ENCODE assay signal across 1 cellular context in genomic region chr9:131529597-131530545, GRCh38.
TF ChIP-seq lines count a peak whose summit lies in the region.

No MANE protein-coding gene starts in this region.

TF ChIP-seq in HepG2, 621 proteins besides CTCF, POLR2A, EP300 and RAD21 (continued from another document):
- TF ChIP-seq, protein P1, sequence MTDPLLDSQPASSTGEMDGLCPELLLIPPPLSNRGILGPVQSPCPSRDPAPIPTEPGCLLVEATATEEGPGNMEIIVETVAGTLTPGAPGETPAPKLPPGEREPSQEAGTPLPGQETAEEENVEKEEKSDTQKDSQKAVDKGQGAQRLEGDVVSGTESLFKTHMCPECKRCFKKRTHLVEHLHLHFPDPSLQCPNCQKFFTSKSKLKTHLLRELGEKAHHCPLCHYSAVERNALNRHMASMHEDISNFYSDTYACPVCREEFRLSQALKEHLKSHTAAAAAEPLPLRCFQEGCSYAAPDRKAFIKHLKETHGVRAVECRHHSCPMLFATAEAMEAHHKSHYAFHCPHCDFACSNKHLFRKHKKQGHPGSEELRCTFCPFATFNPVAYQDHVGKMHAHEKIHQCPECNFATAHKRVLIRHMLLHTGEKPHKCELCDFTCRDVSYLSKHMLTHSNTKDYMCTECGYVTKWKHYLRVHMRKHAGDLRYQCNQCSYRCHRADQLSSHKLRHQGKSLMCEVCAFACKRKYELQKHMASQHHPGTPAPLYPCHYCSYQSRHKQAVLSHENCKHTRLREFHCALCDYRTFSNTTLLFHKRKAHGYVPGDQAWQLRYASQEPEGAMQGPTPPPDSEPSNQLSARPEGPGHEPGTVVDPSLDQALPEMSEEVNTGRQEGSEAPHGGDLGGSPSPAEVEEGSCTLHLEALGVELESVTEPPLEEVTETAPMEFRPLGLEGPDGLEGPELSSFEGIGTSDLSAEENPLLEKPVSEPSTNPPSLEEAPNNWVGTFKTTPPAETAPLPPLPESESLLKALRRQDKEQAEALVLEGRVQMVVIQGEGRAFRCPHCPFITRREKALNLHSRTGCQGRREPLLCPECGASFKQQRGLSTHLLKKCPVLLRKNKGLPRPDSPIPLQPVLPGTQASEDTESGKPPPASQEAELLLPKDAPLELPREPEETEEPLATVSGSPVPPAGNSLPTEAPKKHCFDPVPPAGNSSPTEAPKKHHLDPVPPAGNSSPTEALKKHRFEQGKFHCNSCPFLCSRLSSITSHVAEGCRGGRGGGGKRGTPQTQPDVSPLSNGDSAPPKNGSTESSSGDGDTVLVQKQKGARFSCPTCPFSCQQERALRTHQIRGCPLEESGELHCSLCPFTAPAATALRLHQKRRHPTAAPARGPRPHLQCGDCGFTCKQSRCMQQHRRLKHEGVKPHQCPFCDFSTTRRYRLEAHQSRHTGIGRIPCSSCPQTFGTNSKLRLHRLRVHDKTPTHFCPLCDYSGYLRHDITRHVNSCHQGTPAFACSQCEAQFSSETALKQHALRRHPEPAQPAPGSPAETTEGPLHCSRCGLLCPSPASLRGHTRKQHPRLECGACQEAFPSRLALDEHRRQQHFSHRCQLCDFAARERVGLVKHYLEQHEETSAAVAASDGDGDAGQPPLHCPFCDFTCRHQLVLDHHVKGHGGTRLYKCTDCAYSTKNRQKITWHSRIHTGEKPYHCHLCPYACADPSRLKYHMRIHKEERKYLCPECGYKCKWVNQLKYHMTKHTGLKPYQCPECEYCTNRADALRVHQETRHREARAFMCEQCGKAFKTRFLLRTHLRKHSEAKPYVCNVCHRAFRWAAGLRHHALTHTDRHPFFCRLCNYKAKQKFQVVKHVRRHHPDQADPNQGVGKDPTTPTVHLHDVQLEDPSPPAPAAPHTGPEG (CRISPR knock-in tag; IDR thresholded peaks at IDR 0.05) = no peak
- TF ChIP-seq, protein P2, sequence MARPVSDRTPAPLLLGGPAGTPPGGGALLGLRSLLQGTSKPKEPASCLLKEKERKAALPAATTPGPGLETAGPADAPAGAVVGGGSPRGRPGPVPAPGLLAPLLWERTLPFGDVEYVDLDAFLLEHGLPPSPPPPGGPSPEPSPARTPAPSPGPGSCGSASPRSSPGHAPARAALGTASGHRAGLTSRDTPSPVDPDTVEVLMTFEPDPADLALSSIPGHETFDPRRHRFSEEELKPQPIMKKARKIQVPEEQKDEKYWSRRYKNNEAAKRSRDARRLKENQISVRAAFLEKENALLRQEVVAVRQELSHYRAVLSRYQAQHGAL (CRISPR knock-in tag; IDR thresholded peaks at IDR 0.05; ENCODE audit: not compliant biosample characterization) = no peak
- peak; percentile 41; the same call in 1 of the 2 replicates for TF ChIP-seq BHLHE40 (IDR thresholded peaks at IDR 0.05; ENCODE audit: low read length)
- 0 out of 2 replicates have a peak, but pooled peaks have one; percentile 4 for TF ChIP-seq ZNF569 (CRISPR knock-in tag; IDR thresholded peaks at IDR 0.05; ENCODE audit: borderline replicate concordance)
- TF ChIP-seq ZSCAN9 (CRISPR knock-in tag; IDR thresholded peaks at IDR 0.05; ENCODE audit: borderline replicate concordance) = no peak
- TF ChIP-seq SNAI1 (CRISPR knock-in tag; IDR thresholded peaks at IDR 0.05; ENCODE audit: borderline replicate concordance) = no peak
- TF ChIP-seq ZNF563 (CRISPR knock-in tag; IDR thresholded peaks at IDR 0.05) = no peak
- TF ChIP-seq TARDBP (CRISPR knock-in tag; IDR thresholded peaks at IDR 0.05) = no peak
- TF ChIP-seq ZNF510 (CRISPR knock-in tag; IDR thresholded peaks at IDR 0.05; ENCODE audit: low read depth) = no peak
- peak; percentile 31; the same call in 1 of the 2 replicates for TF ChIP-seq DNMT1 (CRISPR knock-in tag; IDR thresholded peaks at IDR 0.05)
- no peak for TF ChIP-seq ZFP1 (CRISPR knock-in tag; IDR thresholded peaks at IDR 0.05)
- peak; percentile 38; the same call in 1 of the 2 replicates for TF ChIP-seq ZNF30 (CRISPR knock-in tag; IDR thresholded peaks at IDR 0.05)
- 0 out of 2 replicates have a peak, but pooled peaks have one; percentile 5 for TF ChIP-seq STAG1 (CRISPR knock-in tag; IDR thresholded peaks at IDR 0.05)
- no peak for TF ChIP-seq HNF1A (IDR thresholded peaks at IDR 0.05; ENCODE audit: low read depth)
- TF ChIP-seq HNF1A (CRISPR knock-in tag; IDR thresholded peaks at IDR 0.05; ENCODE audit: borderline replicate concordance) = no peak
- peak; percentile 88 for TF ChIP-seq HNF4A (CRISPR knock-in tag; IDR thresholded peaks at IDR 0.05)
- TF ChIP-seq ZNF292 (CRISPR knock-in tag; IDR thresholded peaks at IDR 0.05; ENCODE audit: borderline replicate concordance, low read depth) = 0 out of 2 replicates have a peak, but pooled peaks have one; percentile 41
- 0 out of 2 replicates have a peak, but pooled peaks have one; percentile 18 for TF ChIP-seq ZBTB38 (CRISPR knock-in tag; IDR thresholded peaks at IDR 0.05)
- TF ChIP-seq BRF2 (CRISPR knock-in tag; IDR thresholded peaks at IDR 0.05) = no peak
- TF ChIP-seq ERF (CRISPR knock-in tag; IDR thresholded peaks at IDR 0.05) = no peak
- no peak for TF ChIP-seq ATM (IDR thresholded peaks at IDR 0.05; ENCODE audit: borderline replicate concordance)
- no peak for TF ChIP-seq ZFAT (CRISPR knock-in tag; conservative IDR thresholded peaks at IDR 0.05)
- TF ChIP-seq RFXAP (CRISPR knock-in tag; IDR thresholded peaks at IDR 0.05; ENCODE audit: borderline replicate concordance) = 0 out of 2 replicates have a peak, but pooled peaks have one; percentile 24
- no peak for TF ChIP-seq TBP (CRISPR knock-in tag; IDR thresholded peaks at IDR 0.05)
- no peak for TF ChIP-seq ZNF777 (CRISPR knock-in tag; IDR thresholded peaks at IDR 0.05)
- TF ChIP-seq, protein P3, sequence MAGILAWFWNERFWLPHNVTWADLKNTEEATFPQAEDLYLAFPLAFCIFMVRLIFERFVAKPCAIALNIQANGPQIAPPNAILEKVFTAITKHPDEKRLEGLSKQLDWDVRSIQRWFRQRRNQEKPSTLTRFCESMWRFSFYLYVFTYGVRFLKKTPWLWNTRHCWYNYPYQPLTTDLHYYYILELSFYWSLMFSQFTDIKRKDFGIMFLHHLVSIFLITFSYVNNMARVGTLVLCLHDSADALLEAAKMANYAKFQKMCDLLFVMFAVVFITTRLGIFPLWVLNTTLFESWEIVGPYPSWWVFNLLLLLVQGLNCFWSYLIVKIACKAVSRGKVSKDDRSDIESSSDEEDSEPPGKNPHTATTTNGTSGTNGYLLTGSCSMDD (CRISPR knock-in tag; IDR thresholded peaks at IDR 0.05) = no peak
